8 cellular contexts compared by ENCODE assay signal in genomic region chr16:58393138-58393504, GRCh38. TPM values are rescaled to one million over a fixed set of nuclear protein-coding genes. Genes with fewer than 3 reads are reported as not detected.
DNase-seq lines count a peak whose midpoint lies in the region; TF ChIP-seq lines count a peak whose summit lies in the region.

No MANE protein-coding gene starts in this region.

- no peaks in the 10 kb centered on the region for H3K9me3 ChIP-seq in adrenal gland (replicated peaks in 1 of 3)
- H3K9me3 ChIP-seq in subcutaneous abdominal adipose tissue (ENCODE audit: control insufficient read depth in 5 of 5, low read length in 5 of 5), result no peaks in the 10 kb centered on the region

- intact Hi-C loops in adrenal gland (cut with DNase I), result no loop called here

- TF ChIP-seq POLR2A in adrenal gland (IDR thresholded peaks at IDR 0.05), result no peak

- no peaks in the 10 kb centered on the region for H3K36me3 ChIP-seq in adrenal gland (replicated peaks in 1 of 2)
- no peaks in the 10 kb centered on the region for H3K36me3 ChIP-seq in subcutaneous abdominal adipose tissue (ENCODE audit: control insufficient read depth in 5 of 5, insufficient read depth in 5 of 5, low read length in 5 of 5)

- H3K27ac ChIP-seq in adrenal gland, result peak overlapping the region in 4 of 5 donors; percentile 35 to 76 (median 62)
- peak overlapping the region; percentile 67 for H3K27ac ChIP-seq in subcutaneous abdominal adipose tissue (ENCODE audit: low read depth, low read length)

- H3K4me3 ChIP-seq in adrenal gland (peak overlapping the region in 3 of 4 donors; percentile 78 to 98 (median 85)), subcutaneous abdominal adipose tissue (ENCODE audit: low read depth in 1 of 5, low read length in 5 of 5) (peak overlapping the region; percentile 85 to 100 (median 99))

- DNase-seq in DMS 273 (lab: John Stamatoyannopoulos, UW; ENCODE audit: unreplicated experiment) (peak; percentile 68), GM20000 (ENCODE audit: low spot score) (peak; percentile 55), HT-29 (ENCODE audit: low spot score) (peak; percentile 36), adrenal gland (peak in 1 of 7 donors; percentile 19), iPS-NIHi11 (ENCODE audit: low spot score) (peak; percentile 26), NCI-H1436 treated with DMSO at 0.1 percent for 48 hours (lab: John Stamatoyannopoulos, UW) (no peak), HCEC 1CT (no peak)

- H3K9ac ChIP-seq in subcutaneous abdominal adipose tissue (ENCODE audit: low read length in 5 of 5), result peak overlapping the region; percentile 50 to 98 (median 94)

- H3K27me3 ChIP-seq in adrenal gland, result no peaks in the 10 kb centered on the region
- no peaks in the 10 kb centered on the region for H3K27me3 ChIP-seq in subcutaneous abdominal adipose tissue (ENCODE audit: control insufficient read depth in 5 of 5, insufficient read depth in 4 of 5, low read length in 5 of 5)

- no peak for TF ChIP-seq CTCF in GM20000 (IDR thresholded peaks at IDR 0.05; ENCODE audit: extremely low read depth, missing control alignments)
- no peak for TF ChIP-seq CTCF in adrenal gland (IDR thresholded peaks at IDR 0.05)

- peaks cover 7 to 8% of the 10 kb centered on the region in 2 donors for H3K4me1 ChIP-seq in adrenal gland (replicated peaks in 1 of 2)
- peaks cover 0 to 12% (median 7%) of the 10 kb centered on the region in 5 donors for H3K4me1 ChIP-seq in subcutaneous abdominal adipose tissue (ENCODE audit: control insufficient read depth in 5 of 5, insufficient read depth in 5 of 5, low read length in 5 of 5)

- 45 to 61% (median 51%) methylated on average over 2 of the region's 2 CpGs for WGBS in adrenal gland, 4 donors

RNA-seq across cellular contexts. Expression of gene GINS3, which starts 0.8 kb away (rescaled TPM):
- 9.9 and 11.9 TPM in 2 replicates for total RNA-seq in HT-29 (2014; rRNA removed; shearing (Covaris generic))
- total RNA-seq in adrenal gland, result 10 to 100 TPM in 6 of 8 donors, 1 to 10 TPM in 2; 7.6 to 20.2 (median 10.5) TPM
- 10 to 100 TPM in 1 of 3 donors, 1 to 10 TPM in 2; 8.6 to 18.9 (median 9.3) TPM for polyA plus RNA-seq in adrenal gland

Comparison
In these comparisons a context has a peak if more than half of its experiments do, and no peak if none do; other contexts are left out.
1. DNase-seq: peak in DMS 273 (single experiment), GM20000 (single experiment), HT-29 (single experiment) and iPS-NIHi11 (single experiment); none in NCI-H1436 treated with DMSO at 0.1 percent for 48 hours (single experiment) and HCEC 1CT (single experiment).